Comparison of ENCODE assay signal across 33 cellular contexts in genomic region chr15:82656641-82657266, GRCh38. TPM values are rescaled to one million over a fixed set of nuclear protein-coding genes. Genes with fewer than 3 reads are reported as not detected.
"Had no signal": no experiment of that assay in that cellular context is flagged by ENCODE, and none has a peak within 500 bp of the region (broad histone marks: within the 10 kb centered on the region; RNA-seq: fewer than 3 reads in every experiment).

No MANE protein-coding gene starts in this region.

- H3K27me3 ChIP-seq: adrenal gland, ascending aorta, breast epithelium, colonic mucosa had no signal

- ATAC-seq: activated CD4-positive, CD25-positive, alpha-beta regulatory T cell treated with anti-CD3 and anti-CD28 coated beads, Interleukin-2, amount 50 U/mL, for 24 hours; activated CD8-positive, alpha-beta T cell treated with anti-CD3 and anti-CD28 coated beads for 36 hours; activated naive CD8-positive, alpha-beta T cell treated with anti-CD3 and anti-CD28 coated beads, Interleukin-2, amount 50 U/mL, for 24 hours; activated T-cell treated with anti-CD3 and anti-CD28 coated beads, Interleukin-2, amount 50 U/mL, for 4 hours; esophagus mucosa; T-cell; T-helper 17 cell had no signal

- H3K36me3 Mint-ChIP-seq: activated naive CD4-positive, alpha-beta T cell treated with anti-CD3 and anti-CD28 coated beads, Interleukin-2, amount 50 U/mL, for 24 hours; activated naive CD8-positive, alpha-beta T cell treated with anti-CD3 and anti-CD28 coated beads for 36 hours; T-cell had no signal

- H3K4me3 Mint-ChIP-seq: activated B cell treated with CpG ODN at 0.5 μM for 24 hours; activated CD8-positive, alpha-beta T cell treated with anti-CD3 and anti-CD28 coated beads for 36 hours; activated naive CD4-positive, alpha-beta T cell treated with anti-CD3 and anti-CD28 coated beads for 36 hours; activated naive CD4-positive, alpha-beta T cell treated with anti-CD3 and anti-CD28 coated beads, Interleukin-2, amount 50 U/mL, for 24 hours; activated naive CD8-positive, alpha-beta T cell treated with anti-CD3 and anti-CD28 coated beads for 36 hours; activated naive CD8-positive, alpha-beta T cell treated with anti-CD3 and anti-CD28 coated beads, Interleukin-2, amount 50 U/mL, for 24 hours; activated T-cell treated with anti-CD3 and anti-CD28 coated beads, Interleukin-2, amount 50 U/mL, for 4 hours; brain; T-cell; T-helper 17 cell; T-helper 2 cell treated with Interferon-gamma antibody and Interleukin-4, amounts not matched to agents 5 μg/mL and 100 μg/mL, for 36 hours had no signal

- H3K27ac ChIP-seq: adrenal gland, ascending aorta, breast epithelium, cardiac muscle cell, colonic mucosa, WERI-Rb-1 had no signal

- H3K9me3 Mint-ChIP-seq: activated B cell treated with CpG ODN at 0.5 μM for 24 hours; activated CD8-positive, alpha-beta T cell treated with anti-CD3 and anti-CD28 coated beads for 36 hours; activated naive CD4-positive, alpha-beta T cell treated with anti-CD3 and anti-CD28 coated beads for 36 hours; activated naive CD4-positive, alpha-beta T cell treated with anti-CD3 and anti-CD28 coated beads, Interleukin-2, amount 50 U/mL, for 24 hours; activated naive CD8-positive, alpha-beta T cell treated with anti-CD3 and anti-CD28 coated beads for 36 hours; activated naive CD8-positive, alpha-beta T cell treated with anti-CD3 and anti-CD28 coated beads, Interleukin-2, amount 50 U/mL, for 24 hours; activated T-cell treated with anti-CD3 and anti-CD28 coated beads, Interleukin-2, amount 50 U/mL, for 4 hours; activated T-helper 2 cell treated with anti-CD3 and anti-CD28 coated beads, Interferon-gamma antibody, Interleukin-2, Interleukin-4, amounts not matched to agents 10 μg/mL and 5 μg/mL and 100 μg/mL, durations not matched to agents 14 hours and 24 hours and 36 hours; brain; T-cell; T-helper 2 cell treated with Interferon-gamma antibody and Interleukin-4, amounts not matched to agents 5 μg/mL and 100 μg/mL, for 36 hours had no signal

- H3K9me3 ChIP-seq: adrenal gland, ascending aorta, breast epithelium, colonic mucosa had no signal

- H3K4me1 ChIP-seq: adrenal gland, ascending aorta, breast epithelium, colonic mucosa had no signal

- H3K4me3 ChIP-seq: adrenal gland, ascending aorta, breast epithelium, cardiac muscle cell, colonic mucosa had no signal

- H3K4me1 Mint-ChIP-seq: activated B cell treated with CpG ODN at 0.5 μM for 24 hours; activated naive CD4-positive, alpha-beta T cell treated with anti-CD3 and anti-CD28 coated beads, Interleukin-2, amount 50 U/mL, for 24 hours; activated naive CD8-positive, alpha-beta T cell treated with anti-CD3 and anti-CD28 coated beads for 36 hours; brain; T-cell; T-helper 17 cell had no signal

- H3K27ac Mint-ChIP-seq: activated B cell treated with CpG ODN at 0.5 μM for 24 hours; activated CD8-positive, alpha-beta T cell treated with anti-CD3 and anti-CD28 coated beads for 36 hours; activated naive CD4-positive, alpha-beta T cell treated with anti-CD3 and anti-CD28 coated beads for 36 hours; activated naive CD4-positive, alpha-beta T cell treated with anti-CD3 and anti-CD28 coated beads, Interleukin-2, amount 50 U/mL, for 24 hours; activated naive CD8-positive, alpha-beta T cell treated with anti-CD3 and anti-CD28 coated beads for 36 hours; activated naive CD8-positive, alpha-beta T cell treated with anti-CD3 and anti-CD28 coated beads, Interleukin-2, amount 50 U/mL, for 24 hours; activated T-helper 2 cell treated with anti-CD3 and anti-CD28 coated beads, Interferon-gamma antibody, Interleukin-2, Interleukin-4, amounts not matched to agents 10 μg/mL and 5 μg/mL and 100 μg/mL, durations not matched to agents 14 hours and 24 hours and 36 hours; brain; T-cell; T-helper 17 cell; T-helper 2 cell treated with Interferon-gamma antibody and Interleukin-4, amounts not matched to agents 5 μg/mL and 100 μg/mL, for 36 hours had no signal

- DNase-seq: activated B cell treated with CpG ODN at 0.5 μM for 24 hours; activated CD4-positive, alpha-beta T cell treated with anti-CD3 and anti-CD28 coated beads for 48 hours; activated CD4-positive, alpha-beta T cell treated with anti-CD3 and anti-CD28 coated beads, Interleukin-2, amount 50 U/mL, for 1 hour; activated CD4-positive, alpha-beta T cell treated with anti-CD3 and anti-CD28 coated beads, Interleukin-2, amount 50 U/mL, for 48 hours; activated CD8-positive, alpha-beta memory T cell treated with anti-CD3 and anti-CD28 coated beads for 24 hours; activated CD8-positive, alpha-beta T cell treated with anti-CD3 and anti-CD28 coated beads for 36 hours; activated effector memory CD4-positive, alpha-beta T cell treated with anti-CD3 and anti-CD28 coated beads, Interleukin-2, amount 50 U/mL, for 16 hours; activated naive CD4-positive, alpha-beta T cell treated with anti-CD3 and anti-CD28 coated beads for 36 hours; activated naive CD8-positive, alpha-beta T cell treated with anti-CD3 and anti-CD28 coated beads for 36 hours; activated naive CD8-positive, alpha-beta T cell treated with anti-CD3 and anti-CD28 coated beads, Interleukin-2, amount 50 U/mL, for 24 hours; activated T-cell treated with anti-CD3 and anti-CD28 coated beads, Interleukin-2, amount 50 U/mL, for 4 hours; amygdala; central memory CD4-positive, alpha-beta T cell; cerebellar nuclear complex; colonic mucosa; effector CD8-positive, alpha-beta T cell; foreskin fibroblast; SW 1271; T-cell; T-helper 17 cell; T1000; WERI-Rb-1 had no signal

- H3K36me3 ChIP-seq: adrenal gland, ascending aorta, breast epithelium, cardiac muscle cell, colonic mucosa had no signal

RNA-seq across cellular contexts. Expression of gene CPEB1, which starts 9.6 kb away (rescaled TPM):
- total RNA-seq: activated B cell treated with CpG ODN at 0.5 μM for 24 hours; activated T-helper 2 cell treated with anti-CD3 and anti-CD28 coated beads, Interferon-gamma antibody, Interleukin-2, Interleukin-4, amounts not matched to agents 10 μg/mL and 5 μg/mL and 100 μg/mL, durations not matched to agents 14 hours and 24 hours and 36 hours; dermis microvascular lymphatic vessel endothelial cell had no signal

RNA-seq across cellular contexts. Expression of gene AP3B2, which starts 52.9 kb away (rescaled TPM):
- total RNA-seq: activated T-helper 2 cell treated with anti-CD3 and anti-CD28 coated beads, Interferon-gamma antibody, Interleukin-2, Interleukin-4, amounts not matched to agents 10 μg/mL and 5 μg/mL and 100 μg/mL, durations not matched to agents 14 hours and 24 hours and 36 hours; ascending aorta; dermis microvascular lymphatic vessel endothelial cell had no signal
